10 cellular contexts compared by ENCODE assay signal in genomic region chr10:110786172-110786571, GRCh38.
A peak's percentile ranks its signal among the peaks of the same experiment; 100 is the strongest.
DNase-seq lines count a peak whose midpoint lies in the region; TF ChIP-seq lines count a peak whose summit lies in the region.
"Had no signal": no experiment of that assay in that cellular context is flagged by ENCODE, and none has a peak within 500 bp of the region (broad histone marks: within the 10 kb centered on the region; RNA-seq: fewer than 3 reads in every experiment).

No MANE protein-coding gene starts in this region.

- peak overlapping the region; percentile 93 for H3K27ac Mint-ChIP-seq in nephron progenitor cell

- peaks cover 6% of the 10 kb centered on the region for H3K27me3 Mint-ChIP-seq in nephron progenitor cell (ENCODE audit: low read depth, poor library complexity)

- H3K36me3 Mint-ChIP-seq in nephron progenitor cell (ENCODE audit: low read depth): no peaks in the 10 kb centered on the region

- H3K4me3 Mint-ChIP-seq in nephron progenitor cell: peak overlapping the region; percentile 59

- peak; percentile 58 for DNase-seq in Caki2 (ENCODE audit: low read depth)
- DNase-seq in NCI-H510A (lab: John Stamatoyannopoulos, UW): peak; percentile 73
- peak; percentile 76 for DNase-seq in epithelial cell of esophagus (ENCODE audit: low read depth)
- DNase-seq in nephron progenitor cell: peak; percentile 16
- DNase-seq in CD1c-positive myeloid dendritic cell (ENCODE audit: extremely low spot score): no peak
- no peak for DNase-seq in C1 segment of cervical spinal cord (lab: John Stamatoyannopoulos, UW)
- no peak for DNase-seq in SK-N-DZ (ENCODE audit: low spot score)
- DNase-seq: NCI-H774, ovary, upper lobe of right lung had no signal

- H3K4me1 Mint-ChIP-seq in nephron progenitor cell: peaks cover 82% of the 10 kb centered on the region

- H3K9me3 Mint-ChIP-seq in nephron progenitor cell: no peaks in the 10 kb centered on the region

- in situ Hi-C loops in Caki2 (cut with HindIII; ENCODE audit: low pct_unique_long_range_greater_than_20kb, low sequenced_read_pairs): no loop called here

- no peak overlapping the region for H3K4me3 ChIP-seq in epithelial cell of esophagus (ENCODE audit: low read length)
- H3K4me3 ChIP-seq: ovary, upper lobe of right lung had no signal

- TF ChIP-seq CTCF in epithelial cell of esophagus (IDR thresholded peaks at IDR 0.05; ENCODE audit: insufficient read depth, low read depth, low read length, missing control alignments) (no peak), nephron progenitor cell (IDR thresholded peaks at IDR 0.05) (no peak)

Comparison
In these comparisons a context has a peak if more than half of its experiments do, and no peak if none do; other contexts are left out.
1. DNase-seq: peak in Caki2 (single experiment), NCI-H510A (single experiment), epithelial cell of esophagus (single experiment) and nephron progenitor cell (single experiment); none in CD1c-positive myeloid dendritic cell (single experiment), C1 segment of cervical spinal cord (0 of 14) and SK-N-DZ (single experiment).